ENCODE assay signal across 8 cellular contexts in the genomic region with DNA sequence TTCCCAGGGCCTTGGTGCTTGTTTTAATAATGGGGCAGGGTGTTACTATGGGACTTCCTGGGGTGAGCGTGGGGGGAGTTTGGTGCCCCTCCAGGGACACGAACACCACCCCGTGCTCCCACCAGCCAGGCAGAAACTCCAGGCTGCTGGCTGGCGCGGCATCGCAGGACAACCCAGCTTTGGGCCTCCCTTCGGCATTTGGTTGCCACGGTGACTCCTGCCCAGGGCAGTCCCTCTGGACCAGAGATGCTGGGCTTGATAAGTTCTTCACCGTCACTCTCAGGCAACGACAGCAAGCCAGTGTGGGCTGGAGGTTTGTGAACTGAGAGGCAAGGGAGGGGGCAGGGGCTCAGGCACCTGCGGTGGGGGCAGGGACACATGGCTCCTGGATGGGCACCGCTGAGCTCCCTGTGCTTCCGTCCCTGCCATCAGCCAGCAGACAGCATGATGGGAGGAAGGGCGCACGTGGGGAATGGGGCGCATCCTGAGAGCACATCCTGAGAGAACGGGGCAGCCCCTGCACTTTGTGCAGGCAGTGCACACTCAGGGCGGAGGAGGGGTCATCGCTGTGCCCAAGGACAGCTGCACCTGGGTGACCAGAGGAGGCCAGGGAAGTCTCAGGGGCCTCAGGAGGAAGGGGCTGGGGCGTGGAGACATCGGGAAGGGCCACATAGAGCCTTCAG.
A peak's percentile ranks its signal among the peaks of the same experiment; 100 is the strongest.
DNase-seq lines count a peak whose midpoint lies in the region; ATAC-seq and TF ChIP-seq lines count a peak whose summit lies in the region.

No MANE protein-coding gene starts in this region.

- no peaks in the 10 kb centered on the region for H3K9me3 ChIP-seq in SJCRH30 (replicated peaks)

- H3K36me3 Mint-ChIP-seq in type B pancreatic cell: no peaks in the 10 kb centered on the region

- H3K4me3 Mint-ChIP-seq in type B pancreatic cell: no peak overlapping the region

- no peak overlapping the region for H3K4me3 ChIP-seq in SJCRH30

- no peaks in the 10 kb centered on the region for H3K36me3 ChIP-seq in SJCRH30

- peaks cover 5% of the 10 kb centered on the region for H3K9me3 Mint-ChIP-seq in type B pancreatic cell

- no peaks in the 10 kb centered on the region for H3K27me3 Mint-ChIP-seq in type B pancreatic cell

- peaks cover 25% of the 10 kb centered on the region for H3K4me1 Mint-ChIP-seq in type B pancreatic cell (ENCODE audit: unreplicated experiment)

- intact Hi-C loops in Right ventricle myocardium superior (cut with DNase I): loop anchor here (2.0 kb wide), 1 partner anchor 272 kb away; no protein-coding TSS in a partner anchor
- intact Hi-C loops in cardiac septum (cut with DNase I): loop anchor here (1.0 to 5.0 kb wide), 2 partner anchors 100 to 272 kb away; no protein-coding TSS in a partner anchor

- peaks cover 25% of the 10 kb centered on the region for H3K4me1 ChIP-seq in SJCRH30

- TF ChIP-seq CTCF in type B pancreatic cell (conservative IDR thresholded peaks at IDR 0.05): no peak

- peak overlapping the region; percentile 16 for H3K27ac Mint-ChIP-seq in type B pancreatic cell

- H3K27ac ChIP-seq in SJCRH30: no peak overlapping the region

- DNase-seq in Right ventricle myocardium superior: no peak
- no peak for DNase-seq in cardiac septum (ENCODE audit: low spot score)
- peak; percentile 44 to 46 for DNase-seq in SJCRH30
- DNase-seq in glomerular visceral epithelial cell (ENCODE audit: extremely low spot score): peak; percentile 25
- DNase-seq in type B pancreatic cell (ENCODE audit: extremely low spot score, unreplicated experiment): no peak
- no peak for DNase-seq in NCI-H146 treated with DMSO at 0.1 percent for 48 hours (lab: John Stamatoyannopoulos, UW; ENCODE audit: unreplicated experiment)
- no peak for DNase-seq in T-helper 1 cell

- ATAC-seq in Right ventricle myocardium superior (ENCODE audit: poor library complexity): peak; percentile 1
- no peak for ATAC-seq in GM21528 (IDR thresholded peaks at IDR 0.05; ENCODE audit: low FRiP score, unreplicated experiment)

- H3K27me3 ChIP-seq in SJCRH30: no peaks in the 10 kb centered on the region

Comparison
In these comparisons a context has a peak if more than half of its experiments do, and no peak if none do; other contexts are left out.
1. DNase-seq: peak in SJCRH30 (2 of 2) and glomerular visceral epithelial cell (single experiment); none in Right ventricle myocardium superior (single experiment), cardiac septum (single experiment), type B pancreatic cell (single experiment), NCI-H146 treated with DMSO at 0.1 percent for 48 hours (single experiment) and T-helper 1 cell (0 of 5).